Comparison of ENCODE assay signal across 30 cellular contexts in the genomic region with DNA sequence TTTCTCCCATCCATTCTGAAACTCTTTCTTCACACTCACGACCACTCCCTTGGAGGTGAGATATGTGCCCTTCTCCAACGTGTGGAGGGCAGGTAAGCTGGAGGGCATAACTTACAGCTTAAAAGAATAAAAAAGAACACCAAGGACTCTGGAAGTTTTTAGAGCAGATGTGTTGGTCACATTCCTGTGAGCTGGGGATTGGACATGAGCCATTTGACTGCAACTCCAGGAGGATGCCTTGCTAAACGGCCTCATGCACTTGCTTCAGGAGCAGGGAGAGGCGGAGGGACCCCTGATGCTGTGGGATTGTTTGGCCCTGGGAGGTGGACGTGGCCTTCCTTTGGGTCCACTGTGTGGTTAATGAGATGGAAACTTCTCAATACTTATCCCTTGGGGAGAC.
DNase-seq lines count a peak whose midpoint lies in the region; ATAC-seq and TF ChIP-seq lines count a peak whose summit lies in the region.
"Had no signal": no experiment of that assay in that cellular context is flagged by ENCODE, and none has a peak within 500 bp of the region (broad histone marks: within the 10 kb centered on the region; RNA-seq: fewer than 3 reads in every experiment).

No MANE protein-coding gene starts in this region.

- no peak overlapping the region for H2AK5ac ChIP-seq in mesenchymal stem cell (ENCODE audit: low read length, severe bottlenecking)

- no peak overlapping the region for H3K4ac ChIP-seq in mesenchymal stem cell (ENCODE audit: low read depth in 1 of 2, low read length in 2 of 2)

- intact Hi-C loops in tibial artery (cut with DNase I; ENCODE audit: low total_unique reads), result no loop called here

- no peaks in the 10 kb centered on the region for H3F3A ChIP-seq in GM23248 (ENCODE audit: insufficient read depth)

- ATAC-seq in GM19328 (IDR thresholded peaks at IDR 0.05; ENCODE audit: unreplicated experiment) (no peak), HG03378 (IDR thresholded peaks at IDR 0.05; ENCODE audit: unreplicated experiment) (no peak)
- ATAC-seq: activated CD4-positive, alpha-beta T cell treated with anti-CD3 and anti-CD28 coated beads for 36 hours; activated naive CD4-positive, alpha-beta T cell treated with anti-CD3 and anti-CD28 coated beads, Interleukin-2, amount 50 U/mL, for 72 hours; left cardiac atrium; stimulated activated naive CD8-positive, alpha-beta T cell treated with anti-CD3 and anti-CD28 coated beads, Interleukin-15, Interleukin-2, amounts not matched to agents 100 U/mL and 50 U/mL, for 24 hours had no signal

- H3K27me3 ChIP-seq in GM23248 (replicated peaks; ENCODE audit: insufficient read depth), result 0 out of 2 replicates have a peak, but pooled peaks cover 9% of the 10 kb centered on the region
- H3K27me3 ChIP-seq in mesenchymal stem cell (ENCODE audit: control insufficient read depth in 1 of 2, insufficient read depth in 1 of 2, low read length in 2 of 2), result peaks cover 0 to 13% of the 10 kb centered on the region in 2 experiments
- H3K27me3 ChIP-seq in tibial artery, result no peaks in the 10 kb centered on the region
- H3K27me3 ChIP-seq: MG63, neural progenitor cell, SJSA1 had no signal

- H3K14ac ChIP-seq in mesenchymal stem cell (ENCODE audit: low read length in 2 of 2), result no peak overlapping the region

- no peaks in the 10 kb centered on the region for H4K20me1 ChIP-seq in GM23248 (ENCODE audit: insufficient read depth)

- H2AFZ ChIP-seq in GM23248 (no peak overlapping the region), mesenchymal stem cell (ENCODE audit: low read depth, low read length) (no peak overlapping the region)
- H2AFZ ChIP-seq: neural progenitor cell, parathyroid adenoma had no signal

- in situ Hi-C loops in GM23248 (cut with MboI), result no loop called here

- no peak overlapping the region for H4K8ac ChIP-seq in mesenchymal stem cell (ENCODE audit: low read length)

- no peaks in the 10 kb centered on the region for H3K79me1 ChIP-seq in mesenchymal stem cell (replicated peaks; ENCODE audit: low read length, poor library complexity, severe bottlenecking)

- H2BK12ac ChIP-seq in mesenchymal stem cell (ENCODE audit: low read length in 2 of 2), result no peak overlapping the region

- H3K27ac ChIP-seq in GM23248 (no peak overlapping the region), mesenchymal stem cell (ENCODE audit: low read length, poor library complexity, severe bottlenecking) (no peak overlapping the region), tibial artery (peak overlapping the region; percentile 64 to 76)
- H3K27ac ChIP-seq: HL-60, KMS-11, neural progenitor cell, parathyroid adenoma, RWPE1, SJSA1, VCaP had no signal

- H3K9ac ChIP-seq in GM23248 (no peak overlapping the region), mesenchymal stem cell (ENCODE audit: low read length) (peak overlapping the region; percentile 45)
- H3K9ac ChIP-seq: KMS-11, neural progenitor cell, parathyroid adenoma had no signal

- no peak overlapping the region for H3K4me3 ChIP-seq in GM23248
- no peak overlapping the region for H3K4me3 ChIP-seq in choroid plexus epithelial cell (ENCODE audit: low read depth, low read length)
- no peak overlapping the region for H3K4me3 ChIP-seq in mesenchymal stem cell (ENCODE audit: insufficient read depth in 1 of 2, low read depth in 1 of 2, low read length in 2 of 2)
- no peak overlapping the region for H3K4me3 ChIP-seq in tibial artery
- H3K4me3 ChIP-seq: MG63, neural progenitor cell, SJSA1, smooth muscle cell had no signal

- no peak overlapping the region for H4K91ac ChIP-seq in mesenchymal stem cell (ENCODE audit: low read length)

- H3K18ac ChIP-seq in mesenchymal stem cell (ENCODE audit: low read depth in 1 of 2, low read length in 2 of 2), result no peak overlapping the region

- H3K4me2 ChIP-seq in GM23248 (ENCODE audit: unreplicated experiment) (no peak overlapping the region), mesenchymal stem cell (ENCODE audit: low read length, poor library complexity, severe bottlenecking) (no peak overlapping the region)
- H3K4me2 ChIP-seq: KMS-11, neural progenitor cell had no signal

- H2BK5ac ChIP-seq in mesenchymal stem cell (ENCODE audit: low read depth, low read length, poor library complexity, severe bottlenecking), result no peak overlapping the region

- H2BK15ac ChIP-seq in mesenchymal stem cell (ENCODE audit: low read depth, poor library complexity, severe bottlenecking), result no peak overlapping the region

- TF ChIP-seq CTCF in choroid plexus epithelial cell (conservative IDR thresholded peaks at IDR 0.05; ENCODE audit: low read depth, low read length) (no peak), tibial artery (IDR thresholded peaks at IDR 0.05) (no peak)

- no peaks in the 10 kb centered on the region for H3K79me2 ChIP-seq in GM23248 (ENCODE audit: insufficient read depth)
- H3K79me2 ChIP-seq: parathyroid adenoma had no signal

- no peaks in the 10 kb centered on the region for H3K4me1 ChIP-seq in GM23248 (ENCODE audit: insufficient read depth)
- no peaks in the 10 kb centered on the region for H3K4me1 ChIP-seq in mesenchymal stem cell (ENCODE audit: control insufficient read depth, insufficient read depth, low read depth, low read length)
- peaks cover 0 to 16% (median 12%) of the 10 kb centered on the region in 4 donors for H3K4me1 ChIP-seq in tibial artery
- H3K4me1 ChIP-seq: parathyroid adenoma had no signal

- 29 to 31% methylated on average over 5 of the region's 5 CpGs for WGBS in GM23248 (ENCODE audit: low coverage in 1 of 2, low lambda C conversion rate in 2 of 2, missing lambda C conversion rate in 2 of 2), 2 experiments
- WGBS in mesenchymal stem cell, result 98% methylated on average over 4 of the region's 5 CpGs

- no peaks in the 10 kb centered on the region for H3K9me2 ChIP-seq in GM23248 (ENCODE audit: insufficient read depth)

- H3K9me3 ChIP-seq in GM23248 (ENCODE audit: low read depth) (no peaks in the 10 kb centered on the region), mesenchymal stem cell (ENCODE audit: control insufficient read depth, low read length) (no peaks in the 10 kb centered on the region), tibial artery (no peaks in the 10 kb centered on the region)
- H3K9me3 ChIP-seq: MG63 had no signal

- no peaks in the 10 kb centered on the region for H3K36me3 ChIP-seq in GM23248 (ENCODE audit: low read depth)
- H3K36me3 ChIP-seq in mesenchymal stem cell (ENCODE audit: control insufficient read depth in 1 of 2, insufficient read depth in 2 of 2, low read depth in 1 of 2, low read length in 2 of 2), result no peaks in the 10 kb centered on the region
- no peaks in the 10 kb centered on the region for H3K36me3 ChIP-seq in tibial artery
- H3K36me3 ChIP-seq: MG63, neural progenitor cell, SJSA1 had no signal

- no peak overlapping the region for H3K23ac ChIP-seq in mesenchymal stem cell (ENCODE audit: low read length in 2 of 2)

- no peak overlapping the region for H2BK120ac ChIP-seq in mesenchymal stem cell (ENCODE audit: low read depth, low read length)

- DNase-seq in GM23248 (peak; percentile 22), choroid plexus epithelial cell (ENCODE audit: low read depth) (peak; percentile 63), mesenchymal stem cell (no peak), tibial artery (no peak), NCI-H2227 treated with DMSO at 0.1 percent for 48 hours (lab: John Stamatoyannopoulos, UW) (no peak)
- DNase-seq: activated CD4-positive, alpha-beta T cell treated with anti-CD3 and anti-CD28 coated beads for 36 hours; CD4-positive, alpha-beta T cell; central memory CD4-positive, alpha-beta T cell; H9; MG63; NCI-H1105; NCI-H1930; NCI-H2171 treated with DMSO at 0.1 percent for 48 hours; NCI-H526; retina; stimulated activated CD4-positive, alpha-beta T cell treated with anti-CD3 and anti-CD28 coated beads, Interleukin-2, amount 100 ng/mL, for 24 hours; stimulated activated naive CD8-positive, alpha-beta T cell treated with anti-CD3 and anti-CD28 coated beads, Interleukin-15, Interleukin-2, amounts not matched to agents 100 U/mL and 50 U/mL, for 24 hours; T1000 had no signal

Comparison
In these comparisons a context has a peak if more than half of its experiments do, and no peak if none do; other contexts are left out.
1. DNase-seq: peak in GM23248 (single experiment) and choroid plexus epithelial cell (single experiment); none in mesenchymal stem cell (single experiment), tibial artery (0 of 2) and NCI-H2227 treated with DMSO at 0.1 percent for 48 hours (single experiment).
2. H3K27ac ChIP-seq: peak in tibial artery (2 of 2); none in GM23248 (single experiment) and mesenchymal stem cell (single experiment).